Comparison of ENCODE assay signal across 16 cellular contexts in genomic region chr9:119137479-119137878, GRCh38.
A peak's percentile ranks its signal among the peaks of the same experiment; 100 is the strongest.
DNase-seq lines count a peak whose midpoint lies in the region; TF ChIP-seq lines count a peak whose summit lies in the region.
"Had no signal": no experiment of that assay in that cellular context is flagged by ENCODE, and none has a peak within 500 bp of the region (broad histone marks: within the 10 kb centered on the region; RNA-seq: fewer than 3 reads in every experiment).

No MANE protein-coding gene starts in this region.

- no peaks in the 10 kb centered on the region for H3K36me3 ChIP-seq in WERI-Rb-1
- H3K36me3 ChIP-seq in breast epithelium = no peaks in the 10 kb centered on the region
- H3K36me3 ChIP-seq: BLaER1 treated with 17β-estradiol and CSF1 and Interleukin-3, amounts not matched to agents 10 nM and 100 nM had no signal

- H3K27ac ChIP-seq in WERI-Rb-1 (no peak overlapping the region), breast epithelium (no peak overlapping the region), substantia nigra (ENCODE audit: low read depth, low read length, poor library complexity, severe bottlenecking) (no peak overlapping the region)
- H3K27ac ChIP-seq: BLaER1 treated with 17β-estradiol and CSF1 and Interleukin-3, amounts not matched to agents 10 nM and 100 nM; GM23248 had no signal

- no peak for TF ChIP-seq POLR2A in breast epithelium (IDR thresholded peaks at IDR 0.05)

- H3K4me3 ChIP-seq in WERI-Rb-1 (ENCODE audit: low read depth, low read length) (no peak overlapping the region), breast epithelium (no peak overlapping the region)
- H3K4me3 ChIP-seq: BLaER1 treated with 17β-estradiol and CSF1 and Interleukin-3, amounts not matched to agents 10 nM and 100 nM; GM23248 had no signal

- TF ChIP-seq CTCF in WERI-Rb-1 (IDR thresholded peaks at IDR 0.05; ENCODE audit: low read depth, low read length) (peak; percentile 39; the same call in 1 of the 2 replicates), breast epithelium (IDR thresholded peaks at IDR 0.05) (no peak)

- in situ Hi-C loops in KBM-7 (cut with MboI; ENCODE audit: low pct_unique_long_range_greater_than_20kb, low sequenced_read_pairs) = no loop called here

- H3K9me3 ChIP-seq in WERI-Rb-1 (ENCODE audit: severe bottlenecking) (no peaks in the 10 kb centered on the region), breast epithelium (no peaks in the 10 kb centered on the region)
- H3K9me3 ChIP-seq: BLaER1 treated with 17β-estradiol and CSF1 and Interleukin-3, amounts not matched to agents 10 nM and 100 nM had no signal

- H3K4me1 ChIP-seq in breast epithelium = no peaks in the 10 kb centered on the region

- DNase-seq in NCI-H2171 treated with DMSO at 0.1 percent for 48 hours (lab: John Stamatoyannopoulos, UW) (peak; percentile 24), NCI-H2171 (lab: John Stamatoyannopoulos, UW) (no peak), WERI-Rb-1 (no peak), kidney tubule cell (ENCODE audit: low spot score) (peak; percentile 8), breast epithelium (ENCODE audit: low spot score in 2 of 2) (no peak), substantia nigra (lab: John Stamatoyannopoulos, UW) (no peak), KBM-7 (no peak)
- DNase-seq: CD4-positive, CD25-positive, alpha-beta regulatory T cell; CD8-positive, alpha-beta memory T cell; COR-L47; DMS 273 treated with DMSO at 0.1 percent for 48 hours; DMS79; GDM1; GM23248; HCEC 1CT had no signal

- intact Hi-C loops in breast epithelium (cut with DNase I; ENCODE audit: low total_unique reads) = no loop called here

- H3K27me3 ChIP-seq in WERI-Rb-1 (ENCODE audit: insufficient read depth, low read depth, severe bottlenecking) (peaks cover 2% of the 10 kb centered on the region), breast epithelium (no peaks in the 10 kb centered on the region)
- H3K27me3 ChIP-seq: BLaER1 treated with 17β-estradiol and CSF1 and Interleukin-3, amounts not matched to agents 10 nM and 100 nM had no signal

Comparison
In these comparisons a context has a peak if more than half of its experiments do, and no peak if none do; other contexts are left out.
1. DNase-seq: peak in NCI-H2171 treated with DMSO at 0.1 percent for 48 hours (single experiment) and kidney tubule cell (single experiment); none in NCI-H2171 (single experiment), WERI-Rb-1 (single experiment), breast epithelium (0 of 2), substantia nigra (0 of 49) and KBM-7 (single experiment).